Comparison of ENCODE assay signal across 9 cellular contexts in the genomic region with DNA sequence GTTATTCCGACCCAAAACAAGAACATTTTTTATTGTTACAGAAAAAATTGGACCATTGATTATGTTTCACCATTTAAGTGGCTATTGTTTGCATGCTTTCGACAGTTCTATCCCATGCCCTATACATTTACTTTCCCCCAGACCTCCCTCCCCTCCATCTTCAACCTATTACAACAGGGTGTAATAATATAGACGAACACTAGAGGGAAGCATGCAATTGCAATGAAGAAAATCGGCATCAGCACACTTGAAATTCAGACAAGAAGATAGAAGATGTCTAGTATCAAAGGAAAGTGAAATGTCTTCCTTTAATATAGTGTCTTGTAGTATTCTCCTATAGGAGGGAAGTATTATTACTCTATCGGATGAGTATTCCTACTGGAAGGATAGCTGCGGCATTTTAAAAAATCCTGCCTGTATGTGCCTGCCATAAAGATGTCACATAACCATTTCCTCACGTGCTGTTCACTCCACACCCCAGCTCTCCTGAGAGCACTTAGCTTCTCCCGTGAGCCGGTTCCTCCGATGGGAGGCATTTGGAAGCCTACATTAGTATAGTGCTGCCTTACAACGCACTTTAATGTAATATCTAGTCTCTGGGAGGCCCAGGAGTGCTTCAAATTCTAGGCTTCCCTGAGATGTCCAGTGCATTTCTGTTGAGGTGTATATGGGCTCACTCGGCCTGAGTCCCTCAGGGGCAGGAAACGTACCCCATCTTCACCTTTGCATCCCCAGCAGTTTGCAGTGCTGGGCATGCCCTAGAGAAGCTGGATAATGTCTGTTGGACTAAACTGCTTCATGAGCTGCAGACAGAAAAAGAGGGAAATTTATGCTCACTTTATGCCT. TPM values are rescaled to one million over a fixed set of nuclear protein-coding genes. Genes with fewer than 3 reads are reported as not detected.
DNase-seq lines count a peak whose midpoint lies in the region; ATAC-seq and TF ChIP-seq lines count a peak whose summit lies in the region.
"Had no signal": no experiment of that assay in that cellular context is flagged by ENCODE, and none has a peak within 500 bp of the region (broad histone marks: within the 10 kb centered on the region; RNA-seq: fewer than 3 reads in every experiment).

No MANE protein-coding gene starts in this region.

- peaks cover 4 to 7% (median 5%) of the 10 kb centered on the region in 4 donors for H3K4me1 ChIP-seq in esophagus muscularis mucosa

- H3K4me3 ChIP-seq in esophagus muscularis mucosa = peak overlapping the region in 1 of 4 donors; percentile 19

- TF ChIP-seq EP300 in esophagus muscularis mucosa (IDR thresholded peaks at IDR 0.05) = no peak

- H3K4me1 Mint-ChIP-seq in activated T-cell treated with anti-CD3 and anti-CD28 coated beads, Interleukin-2, amount 50 U/mL, for 72 hours (ENCODE audit: low read depth) = peaks cover 41% of the 10 kb centered on the region
- peaks cover 6 to 10% of the 10 kb centered on the region in 2 donors for H3K4me1 Mint-ChIP-seq in natural killer cell

- no peak for TF ChIP-seq POLR2A in esophagus muscularis mucosa (IDR thresholded peaks at IDR 0.05; ENCODE audit: low read depth)

- H3K27ac ChIP-seq in esophagus muscularis mucosa (replicated peaks in 1 of 4) = no peak overlapping the region

- H3K9me3 ChIP-seq in esophagus muscularis mucosa = no peaks in the 10 kb centered on the region

- no peaks in the 10 kb centered on the region for H3K9me3 Mint-ChIP-seq in activated T-cell treated with anti-CD3 and anti-CD28 coated beads, Interleukin-2, amount 50 U/mL, for 72 hours
- no peaks in the 10 kb centered on the region for H3K9me3 Mint-ChIP-seq in natural killer cell

- H3K27me3 ChIP-seq in esophagus muscularis mucosa = no peaks in the 10 kb centered on the region

- peak overlapping the region in 1 of 2 donors; percentile 41 for H3K4me3 Mint-ChIP-seq in activated T-cell treated with anti-CD3 and anti-CD28 coated beads, Interleukin-2, amount 50 U/mL, for 72 hours
- no peak overlapping the region for H3K4me3 Mint-ChIP-seq in natural killer cell

- 18% methylated on average over 13 of the region's 13 CpGs for WGBS in esophagus muscularis mucosa

- intact Hi-C loops in esophagus muscularis mucosa (cut with DNase I) (loop anchor here (1.0 to 5.0 kb wide), 3 partner anchors 41 to 421 kb away; a partner anchor contains a TSS), natural killer cell (cut with micrococcal nuclease) (loop anchor here (1.0 to 5.0 kb wide), 4 partner anchors 41 to 425 kb away; a partner anchor contains a TSS)

- DNase-seq in activated T-cell treated with anti-CD3 and anti-CD28 coated beads, Interleukin-2, amount 50 U/mL, for 72 hours = peak in 1 of 2 donors; percentile 36
- no peak for DNase-seq in activated T-cell treated with anti-CD3 and anti-CD28 coated beads, Interleukin-2, amount 50 U/mL, for 1 hour
- DNase-seq in NCI-H1436 (lab: John Stamatoyannopoulos, UW) = peak; percentile 81
- peak; percentile 81 for DNase-seq in SK-N-DZ (ENCODE audit: low spot score)
- DNase-seq in esophagus muscularis mucosa (ENCODE audit: extremely low spot score) = no peak
- DNase-seq in natural killer cell = no peak
- DNase-seq in activated naive CD4-positive, alpha-beta T cell treated with Interleukin-2 at 50 U/mL for 16 hours = no peak

- peak; percentile 83 to 85 (median 83) for TF ChIP-seq CTCF in esophagus muscularis mucosa (IDR thresholded peaks at IDR 0.05)
- peak; percentile 84 for TF ChIP-seq CTCF in natural killer cell (IDR thresholded peaks at IDR 0.05)

- H3K27me3 Mint-ChIP-seq in activated T-cell treated with anti-CD3 and anti-CD28 coated beads, Interleukin-2, amount 50 U/mL, for 72 hours (ENCODE audit: low read depth) = no peaks in the 10 kb centered on the region
- H3K27me3 Mint-ChIP-seq in natural killer cell (ENCODE audit: low read depth in 2 of 2) = no peaks in the 10 kb centered on the region

- peak; percentile 52 to 57 for ATAC-seq in activated T-cell treated with anti-CD3 and anti-CD28 coated beads, Interleukin-2, amount 50 U/mL, for 72 hours (replicated peaks in 1 of 2)
- peak; percentile 77 for ATAC-seq in HG02642 (IDR thresholded peaks at IDR 0.05; ENCODE audit: poor library complexity, unreplicated experiment)
- peak; percentile 87 to 96 (median 94) for ATAC-seq in natural killer cell

- H3K36me3 ChIP-seq in esophagus muscularis mucosa = no peaks in the 10 kb centered on the region

- no peak overlapping the region for H3K27ac Mint-ChIP-seq in activated T-cell treated with anti-CD3 and anti-CD28 coated beads, Interleukin-2, amount 50 U/mL, for 72 hours
- H3K27ac Mint-ChIP-seq in natural killer cell = no peak overlapping the region

- H3K36me3 Mint-ChIP-seq in activated T-cell treated with anti-CD3 and anti-CD28 coated beads, Interleukin-2, amount 50 U/mL, for 72 hours (ENCODE audit: insufficient read depth in 2 of 2) = no peaks in the 10 kb centered on the region
- H3K36me3 Mint-ChIP-seq in natural killer cell = no peaks in the 10 kb centered on the region

RNA-seq across cellular contexts. Expression of a gene that starts 17.8 kb away (rescaled TPM):
- total RNA-seq in activated T-cell treated with anti-CD3 and anti-CD28 coated beads, Interleukin-2, amount 50 U/mL, for 72 hours = under 1 TPM in 1 of 2 donors, not detected in 1; 0.19 TPM
- not detected in 2 replicates for polyA plus RNA-seq in SK-N-DZ (2014; cell fraction: cytosol; rRNA removed)
- polyA plus RNA-seq in SK-N-DZ (2014; cell fraction: nucleus; rRNA removed) = not detected in 2 replicates
- total RNA-seq in esophagus muscularis mucosa (not detected), natural killer cell (1 to 10 TPM in 2 of 3 donors, under 1 TPM in 1; 0.35 to 3.7 (median 3.6) TPM)
- total RNA-seq: subcutaneous adipose tissue had no signal

RNA-seq across cellular contexts. Expression of a gene that starts 41.5 kb away (rescaled TPM):
- 100 to 1,000 TPM in 1 of 2 donors, 10 to 100 TPM in 1; 91.2 to 124 TPM for total RNA-seq in activated T-cell treated with anti-CD3 and anti-CD28 coated beads, Interleukin-2, amount 50 U/mL, for 72 hours
- 25.4 and 25.6 TPM in 2 replicates for polyA plus RNA-seq in SK-N-DZ (2014; cell fraction: cytosol; rRNA removed)
- polyA plus RNA-seq in SK-N-DZ (2014; cell fraction: nucleus; rRNA removed) = 14.9 and 19.8 TPM in 2 replicates
- 10 to 100 TPM; 27.8 to 55.8 (median 43.3) TPM for total RNA-seq in esophagus muscularis mucosa
- 10 to 100 TPM; 22.7 to 25.7 (median 23.8) TPM for total RNA-seq in natural killer cell

Comparison
In these comparisons a context has a peak if more than half of its experiments do, and no peak if none do; other contexts are left out.
1. DNase-seq: peak in NCI-H1436 (single experiment) and SK-N-DZ (single experiment); none in activated T-cell treated with anti-CD3 and anti-CD28 coated beads, Interleukin-2, amount 50 U/mL, for 1 hour (single experiment), esophagus muscularis mucosa (single experiment), natural killer cell (single experiment) and activated naive CD4-positive, alpha-beta T cell treated with Interleukin-2 at 50 U/mL for 16 hours (single experiment).
2. Peak in every context shown above with its lines, with median percentiles within 50 percentile points of each other: ATAC-seq.